Comparison of ENCODE assay signal across 14 cellular contexts in genomic region chr17:63189082-63189481, GRCh38.
DNase-seq lines count a peak whose midpoint lies in the region; ATAC-seq and TF ChIP-seq lines count a peak whose summit lies in the region.
"Had no signal": no experiment of that assay in that cellular context is flagged by ENCODE, and none has a peak within 500 bp of the region (broad histone marks: within the 10 kb centered on the region; RNA-seq: fewer than 3 reads in every experiment).

No MANE protein-coding gene starts in this region.

- no peaks in the 10 kb centered on the region for H3K79me1 ChIP-seq in trophoblast cell (ENCODE audit: low read length)

- no peak overlapping the region for H4K91ac ChIP-seq in trophoblast cell (ENCODE audit: low read depth, low read length)

- no peak overlapping the region for H3K4me2 ChIP-seq in trophoblast cell (ENCODE audit: low read length)
- H3K4me2 ChIP-seq: GM23338 had no signal

- peaks cover 19% of the 10 kb centered on the region for H3K4me1 ChIP-seq in ACC112 (ENCODE audit: control insufficient read depth, insufficient read depth, low read length, unreplicated experiment)
- H3K4me1 ChIP-seq in trophoblast cell (ENCODE audit: control insufficient read depth in 1 of 2, insufficient read depth in 2 of 2, low read length in 2 of 2), result no peaks in the 10 kb centered on the region
- H3K4me1 ChIP-seq: parathyroid adenoma, upper lobe of right lung had no signal

- H3K9me3 ChIP-seq in trophoblast cell (ENCODE audit: insufficient read depth, low read depth, low read length), result no peaks in the 10 kb centered on the region
- H3K9me3 ChIP-seq: upper lobe of right lung had no signal

- H3K18ac ChIP-seq in trophoblast cell (ENCODE audit: low read length), result no peak overlapping the region

- H3K4me3 ChIP-seq in ACC112 (ENCODE audit: low read depth, low read length) (peak overlapping the region; percentile 6; the same call in 1 of the 2 replicates), astrocyte of the cerebellum (ENCODE audit: low read depth, low read length) (no peak overlapping the region), foreskin fibroblast (ENCODE audit: low read depth in 1 of 2, low read length in 2 of 2) (no peak overlapping the region), trophoblast cell (ENCODE audit: low read depth, low read length) (no peak overlapping the region)
- H3K4me3 ChIP-seq: GM23338, upper lobe of right lung had no signal

- H3K27ac ChIP-seq in ACC112 (ENCODE audit: low read depth, low read length) (peak overlapping the region; percentile 79), trophoblast cell (ENCODE audit: low read depth, low read length) (no peak overlapping the region)
- H3K27ac ChIP-seq: parathyroid adenoma, upper lobe of right lung had no signal

- no peak overlapping the region for H3K9ac ChIP-seq in trophoblast cell (ENCODE audit: low read length)
- H3K9ac ChIP-seq: parathyroid adenoma had no signal

- no peak overlapping the region for H2AK5ac ChIP-seq in trophoblast cell (ENCODE audit: low read length)

- in situ Hi-C loops in astrocyte of the cerebellum (cut with HindIII; ENCODE audit: low sequenced_read_pairs), result no loop called here

- DNase-seq in M059J (ENCODE audit: low read depth) (peak; percentile 74), astrocyte of the cerebellum (ENCODE audit: low read depth) (peak; percentile 24), foreskin fibroblast (peak; percentile 59 to 77), trophoblast cell (no peak), HuH-7 (ENCODE audit: low spot score) (no peak)
- DNase-seq: activated CD8-positive, alpha-beta memory T cell treated with anti-CD3 and anti-CD28 coated beads, Interleukin-2, amount 10 ng/mL, durations not matched to agents 7 days and 5 days; stimulated activated CD8-positive, alpha-beta memory T cell treated with anti-CD3 and anti-CD28 coated beads, Interleukin-4, amount 100 ng/mL, for 48 hours; T-helper 17 cell; upper lobe of right lung had no signal

- no peak overlapping the region for H4K12ac ChIP-seq in trophoblast cell (ENCODE audit: low read depth, low read length)

- no peak for ATAC-seq in HG02981 (IDR thresholded peaks at IDR 0.05; ENCODE audit: unreplicated experiment)
- no peak for ATAC-seq in GM18907 (IDR thresholded peaks at IDR 0.05; ENCODE audit: unreplicated experiment)
- ATAC-seq: activated CD8-positive, alpha-beta memory T cell treated with anti-CD3 and anti-CD28 coated beads, Interleukin-2, amount 10 ng/mL, durations not matched to agents 7 days and 5 days; GM23338; T-helper 17 cell; upper lobe of right lung had no signal

- H2BK120ac ChIP-seq in trophoblast cell (ENCODE audit: insufficient read depth, low read length, poor library complexity), result no peak overlapping the region

- TF ChIP-seq CTCF in astrocyte of the cerebellum (IDR thresholded peaks at IDR 0.05; ENCODE audit: low read depth, low read length, missing control alignments) (no peak), foreskin fibroblast (IDR thresholded peaks at IDR 0.05; ENCODE audit: low read depth, low read length) (no peak)

- H4K8ac ChIP-seq in trophoblast cell (ENCODE audit: low read depth, low read length), result no peak overlapping the region

- no peak overlapping the region for H2BK12ac ChIP-seq in trophoblast cell (ENCODE audit: low read length)

- H2BK5ac ChIP-seq in trophoblast cell (ENCODE audit: low read depth, low read length, poor library complexity), result no peak overlapping the region

- H3K14ac ChIP-seq in trophoblast cell (ENCODE audit: low read length), result no peak overlapping the region

- H3K36me3 ChIP-seq in ACC112 (ENCODE audit: insufficient read depth, low read length) (0 out of 2 replicates have a peak, but pooled peaks cover under 1% of the 10 kb centered on the region), trophoblast cell (ENCODE audit: control insufficient read depth in 1 of 2, insufficient read depth in 2 of 2, low read length in 2 of 2) (peaks cover 3 to 4% of the 10 kb centered on the region in 2 experiments)

- H3K27me3 ChIP-seq in ACC112 (ENCODE audit: insufficient read depth, low read length) (no peaks in the 10 kb centered on the region), trophoblast cell (ENCODE audit: insufficient read depth, low read length) (no peaks in the 10 kb centered on the region)
- H3K27me3 ChIP-seq: upper lobe of right lung had no signal

- H3K4ac ChIP-seq in trophoblast cell (ENCODE audit: low read depth, low read length), result no peak overlapping the region

- peaks cover 11% of the 10 kb centered on the region for H3K79me2 ChIP-seq in ACC112 (ENCODE audit: control insufficient read depth, insufficient read depth, low read length, unreplicated experiment)
- no peaks in the 10 kb centered on the region for H3K79me2 ChIP-seq in trophoblast cell (ENCODE audit: control insufficient read depth, insufficient read depth, low read length, poor library complexity)
- H3K79me2 ChIP-seq: parathyroid adenoma had no signal

- H2AFZ ChIP-seq in ACC112 (ENCODE audit: low read length, unreplicated experiment) (no peak overlapping the region), trophoblast cell (ENCODE audit: insufficient read depth, low read length, poor library complexity) (no peak overlapping the region)
- H2AFZ ChIP-seq: GM23338, parathyroid adenoma had no signal

- no peak overlapping the region for H3K23ac ChIP-seq in trophoblast cell (ENCODE audit: low read length)

Comparison
In these comparisons a context has a peak if more than half of its experiments do, and no peak if none do; other contexts are left out.
1. DNase-seq: peak in M059J (single experiment), astrocyte of the cerebellum (single experiment) and foreskin fibroblast (2 of 2); none in trophoblast cell (0 of 2) and HuH-7 (single experiment).